Comparison of ENCODE assay signal across 25 cellular contexts in genomic region chr6:10203651-10204050, GRCh38.
"Had no signal": no experiment of that assay in that cellular context is flagged by ENCODE, and none has a peak within 500 bp of the region (broad histone marks: within the 10 kb centered on the region; RNA-seq: fewer than 3 reads in every experiment).

No MANE protein-coding gene starts in this region.

- H3K9me3 ChIP-seq: stomach, suprapubic skin, testis, thoracic aorta, thyroid gland, tibial artery, transverse colon, upper lobe of left lung, upper lobe of right lung, uterus, vagina had no signal

- DNase-seq: stimulated activated CD4-positive, alpha-beta T cell treated with anti-CD3 and anti-CD28 coated beads, Interleukin-2, amount 100 ng/mL, for 48 hours; stimulated activated CD4-positive, alpha-beta T cell treated with anti-CD3 and anti-CD28 coated beads, Interleukin-4, amount 100 ng/mL, for 1 hour; stimulated activated CD4-positive, alpha-beta T cell treated with anti-CD3 and anti-CD28 coated beads, Interleukin-4, amount 100 ng/mL, for 24 hours; stimulated activated CD4-positive, alpha-beta T cell treated with anti-CD3 and anti-CD28 coated beads, Interleukin-4, amount 100 ng/mL, for 4 hours; stimulated activated CD8-positive, alpha-beta memory T cell treated with anti-CD3 and anti-CD28 coated beads, Interleukin-4, amount 100 ng/mL, for 48 hours; stimulated activated naive B cell treated with anti-CD40 and anti-IgM and Interleukin-4, amounts not matched to agents 10 μg/mL and 1 μg/mL and 100 μg/mL, for 72 hours; stimulated activated naive CD4-positive, alpha-beta T cell; stimulated activated naive CD4-positive, alpha-beta T cell treated with Interleukin-2 at 50 U/mL for 16 hours; stimulated activated naive CD8-positive, alpha-beta T cell treated with anti-CD3 and anti-CD28 coated beads, Interleukin-15, amount 100 ng/mL, for 72 hours; stimulated activated naive CD8-positive, alpha-beta T cell treated with anti-CD3 and anti-CD28 coated beads, Interleukin-15, Interleukin-2, amounts not matched to agents 100 U/mL and 50 U/mL, for 24 hours; stomach; substantia nigra; testis; thyroid gland; tibial artery; transverse colon; trophoblast cell; upper lobe of left lung; upper lobe of right lung; uterus had no signal

- H3K36me3 ChIP-seq: stomach, suprapubic skin, thoracic aorta, thyroid gland, tibial artery, tibial nerve, transverse colon, upper lobe of left lung, upper lobe of right lung, uterus, vagina had no signal

- H3K27ac ChIP-seq: stomach, suprapubic skin, testis, thoracic aorta, thyroid gland, tibial artery, tibial nerve, transverse colon, upper lobe of left lung, upper lobe of right lung, uterus, vagina had no signal

- H3K4me3 ChIP-seq: stomach, suprapubic skin, testis, thoracic aorta, thyroid gland, tibial artery, tibial nerve, transverse colon, upper lobe of left lung, upper lobe of right lung, uterus, vagina had no signal

- H3K4me1 ChIP-seq: stomach, testis, thyroid gland, tibial artery, transverse colon, upper lobe of left lung, upper lobe of right lung, uterus, vagina had no signal

- ATAC-seq: stimulated activated memory B cell treated with anti-CD40 and anti-IgM and Interleukin-4, amounts not matched to agents 10 μg/mL and 1 μg/mL and 100 μg/mL, for 72 hours; stimulated activated naive B cell treated with anti-CD40 and anti-IgM and Interleukin-4, amounts not matched to agents 10 μg/mL and 1 μg/mL and 100 μg/mL, for 72 hours; stimulated activated naive CD8-positive, alpha-beta T cell treated with anti-CD3 and anti-CD28 coated beads, Interleukin-15, amount 100 ng/mL, for 72 hours; stimulated activated naive CD8-positive, alpha-beta T cell treated with anti-CD3 and anti-CD28 coated beads, Interleukin-15, Interleukin-2, amounts not matched to agents 100 U/mL and 50 U/mL, for 24 hours; upper lobe of right lung had no signal

- H3K27me3 ChIP-seq: stomach, suprapubic skin, testis, thyroid gland, tibial artery, tibial nerve, transverse colon, upper lobe of left lung, upper lobe of right lung, uterus, vagina had no signal
